In genomic region chr5:77963795-77964194, GRCh38 we compare ENCODE assay signal across 2 cellular contexts.
TF ChIP-seq lines count a peak whose summit lies in the region.

No MANE protein-coding gene starts in this region.

TF ChIP-seq in HepG2, 621 proteins besides CTCF, POLR2A, EP300 and RAD21 (continued from another document):
- TF ChIP-seq ZKSCAN8 (CRISPR knock-in tag; IDR thresholded peaks at IDR 0.05; ENCODE audit: borderline replicate concordance) (no peak), THAP9 (CRISPR knock-in tag; IDR thresholded peaks at IDR 0.05; ENCODE audit: borderline replicate concordance) (no peak), SKI (IDR thresholded peaks at IDR 0.05; ENCODE audit: partially characterized antibody) (no peak)

TF ChIP-seq in K562, 482 proteins besides CTCF, POLR2A, EP300 and RAD21 (continued from another document):
- TF ChIP-seq ZBTB7A (IDR thresholded peaks at IDR 0.05; ENCODE audit: borderline replicate concordance, control insufficient read depth, low read depth, low read length), result no peak
- TF ChIP-seq RBM25 (IDR thresholded peaks at IDR 0.05; ENCODE audit: low read depth, low read length, severe bottlenecking), result peak; percentile 90
